Comparison of ENCODE assay signal across 3 cellular contexts in genomic region chrX:21811832-21812231, GRCh38.
TF ChIP-seq lines count a peak whose summit lies in the region.

No MANE protein-coding gene starts in this region.

TF ChIP-seq in GM23338, 12 proteins besides CTCF, POLR2A, EP300 and RAD21:
- TF ChIP-seq POLR2AphosphoS5 (IDR thresholded peaks at IDR 0.05; ENCODE audit: low read depth) (no peak), ZNF331 (CRISPR knock-in tag; IDR thresholded peaks at IDR 0.05; ENCODE audit: low read depth) (peak; percentile 98)
TF ChIP-seq in GM23338: peak in this region for 1.

TF ChIP-seq in HEK293, 187 proteins besides CTCF, POLR2A, EP300 and RAD21:
- no peak for TF ChIP-seq KLF10 (tag by site-specific recombination; IDR thresholded peaks at IDR 0.05)
- peak; percentile 71 for TF ChIP-seq SETDB1 (IDR thresholded peaks at IDR 0.05; ENCODE audit: insufficient read length, low read length)
- TF ChIP-seq TRIM28 (IDR thresholded peaks at IDR 0.05; ENCODE audit: borderline replicate concordance, low read length), result peak; percentile 46; the same call in 1 of the 2 replicates
TF ChIP-seq in HEK293: peak in this region for 2.

TF ChIP-seq in H1, 55 proteins besides CTCF, POLR2A, EP300 and RAD21:
- no peak for TF ChIP-seq SIN3A (conservative IDR thresholded peaks at IDR 0.05 in 1 of 2, IDR thresholded peaks at IDR 0.05 in 1 of 2; ENCODE audit: low read depth in 1 of 2, low read length in 2 of 2)
- no peak for TF ChIP-seq JUN (IDR thresholded peaks at IDR 0.05; ENCODE audit: low read depth, low read length)
- no peak for TF ChIP-seq JUND (IDR thresholded peaks at IDR 0.05; ENCODE audit: low read length)
- no peak for TF ChIP-seq SIRT6 (IDR thresholded peaks at IDR 0.05; ENCODE audit: low read length)
- no peak for TF ChIP-seq SP2 (IDR thresholded peaks at IDR 0.05; ENCODE audit: low read length)
- no peak for TF ChIP-seq HDAC2 (IDR thresholded peaks at IDR 0.05; ENCODE audit: borderline replicate concordance in 1 of 2, low read depth in 2 of 2, low read length in 2 of 2)
- TF ChIP-seq ATF3 (IDR thresholded peaks at IDR 0.05; ENCODE audit: insufficient read depth, low read depth, low read length), result no peak
- TF ChIP-seq SAP30 (IDR thresholded peaks at IDR 0.05; ENCODE audit: insufficient read depth, insufficient replicate concordance, low read length), result no peak
- TF ChIP-seq SP4 (IDR thresholded peaks at IDR 0.05; ENCODE audit: low read length), result no peak
- TF ChIP-seq EGR1 (IDR thresholded peaks at IDR 0.05; ENCODE audit: borderline replicate concordance, low read depth, low read length), result no peak
- TF ChIP-seq ASH2L (IDR thresholded peaks at IDR 0.05; ENCODE audit: low read length), result no peak
- TF ChIP-seq KDM4A (IDR thresholded peaks at IDR 0.05; ENCODE audit: low read depth, low read length, severe bottlenecking), result no peak
TF ChIP-seq in H1: peak in this region for 0.
